Comparison of ENCODE assay signal across 22 cellular contexts in genomic region chr3:110900583-110900982, GRCh38.
A peak's percentile ranks its signal among the peaks of the same experiment; 100 is the strongest.
DNase-seq lines count a peak whose midpoint lies in the region; ATAC-seq and TF ChIP-seq lines count a peak whose summit lies in the region.
"Had no signal": no experiment of that assay in that cellular context is flagged by ENCODE, and none has a peak within 500 bp of the region (broad histone marks: within the 10 kb centered on the region; RNA-seq: fewer than 3 reads in every experiment).

No MANE protein-coding gene starts in this region.

- H3K27me3 ChIP-seq in SK-N-SH (ENCODE audit: insufficient read depth), result no peaks in the 10 kb centered on the region
- H3K27me3 ChIP-seq: neural progenitor cell had no signal

- no peaks in the 10 kb centered on the region for H4K20me1 ChIP-seq in SK-N-SH (ENCODE audit: insufficient read depth)

- no peak for TF ChIP-seq CTCF in SK-N-SH (IDR thresholded peaks at IDR 0.05)
- no peak for TF ChIP-seq CTCF in GM10248 (IDR thresholded peaks at IDR 0.05; ENCODE audit: control extremely low read depth, extremely low read depth, low read depth, missing control alignments)

- H3K79me2 ChIP-seq in SK-N-SH (ENCODE audit: insufficient read depth), result no peaks in the 10 kb centered on the region

- H3K4me3 ChIP-seq in SK-N-SH (ENCODE audit: low read depth in 2 of 2, low read length in 1 of 2), result no peak overlapping the region
- H3K4me3 ChIP-seq: neural progenitor cell had no signal

- no peaks in the 10 kb centered on the region for H3K9me3 ChIP-seq in SK-N-SH

- no peaks in the 10 kb centered on the region for H3K36me3 ChIP-seq in SK-N-SH (replicated peaks in 1 of 2; ENCODE audit: control insufficient read depth in 1 of 2, insufficient read depth in 2 of 2, low read length in 1 of 2)
- H3K36me3 ChIP-seq: neural progenitor cell had no signal

- no peak for ATAC-seq in SK-N-SH treated with all-trans-retinoic acid at 6 μM for 48 hours
- ATAC-seq: left lobe of liver had no signal

- H3K4me2 ChIP-seq in SK-N-SH, result no peak overlapping the region
- H3K4me2 ChIP-seq: neural progenitor cell had no signal

- no peaks in the 10 kb centered on the region for H3F3A ChIP-seq in SK-N-SH (replicated peaks; ENCODE audit: insufficient read depth)

- no peak for TF ChIP-seq RAD21 in SK-N-SH (IDR thresholded peaks at IDR 0.05; ENCODE audit: low read length)

- DNase-seq in SK-N-SH, result no peak
- DNase-seq in amniotic epithelial cell (ENCODE audit: low read depth), result peak; percentile 79
- peak; percentile 8 for DNase-seq in glomerular visceral epithelial cell (ENCODE audit: extremely low spot score)
- no peak for DNase-seq in DMS153 treated with DMSO at 0.1 percent for 48 hours (lab: John Stamatoyannopoulos, UW; ENCODE audit: unreplicated experiment)
- no peak for DNase-seq in hypothalamus (lab: John Stamatoyannopoulos, UW)
- no peak for DNase-seq in NCI-H1436 (lab: John Stamatoyannopoulos, UW)
- DNase-seq in GM10248 (ENCODE audit: extremely low spot score), result no peak
- DNase-seq: activated CD4-positive, alpha-beta memory T cell treated with anti-CD3 and anti-CD28 coated beads for 36 hours; activated CD4-positive, CD25-positive, alpha-beta regulatory T cell; activated gamma-delta T cell; amniotic stem cell; DMS 273 treated with DMSO at 0.1 percent for 48 hours; effector CD8-positive, alpha-beta T cell; Kasumi-1; NCI-H2107; NCI-H510A; stimulated activated CD4-positive, alpha-beta T cell treated with anti-CD3 and anti-CD28 coated beads, Interleukin-4, amount 100 ng/mL, for 4 hours; T1000 had no signal

- H3K27ac ChIP-seq in SK-N-SH (ENCODE audit: low read depth in 2 of 2, low read length in 1 of 2), result no peak overlapping the region
- H3K27ac ChIP-seq: 22Rv1, neural progenitor cell had no signal

- CTCF ChIA-PET in SK-N-SH (lab: Yijun Ruan, JAX) (no interaction called here), GM10248 (lab: Yijun Ruan, JAX) (no interaction called here)

- no peak overlapping the region for H3K9ac ChIP-seq in SK-N-SH
- H3K9ac ChIP-seq: neural progenitor cell had no signal

- no peaks in the 10 kb centered on the region for H3K4me1 ChIP-seq in SK-N-SH (ENCODE audit: control insufficient read depth in 1 of 2, insufficient read depth in 2 of 2, low read depth in 1 of 2, low read length in 1 of 2)

- WGBS in SK-N-SH (ENCODE audit: low lambda C conversion rate), result 38% methylated on average over 1 of the region's 1 CpG

- TF ChIP-seq EP300 in SK-N-SH (IDR thresholded peaks at IDR 0.05; ENCODE audit: borderline replicate concordance in 1 of 2, low read depth in 1 of 2, low read length in 1 of 2), result no peak

- 0 out of 2 replicates have a peak overlapping the region, but pooled peaks have one; percentile 41 for H2AFZ ChIP-seq in SK-N-SH (ENCODE audit: low read depth)
- H2AFZ ChIP-seq: neural progenitor cell had no signal

- no peaks in the 10 kb centered on the region for H3K9me2 ChIP-seq in SK-N-SH

- POLR2A ChIA-PET in SK-N-SH (lab: Yijun Ruan, JAX) (no interaction called here), GM10248 (lab: Yijun Ruan, JAX) (no interaction called here)

TF ChIP-seq in SK-N-SH, 30 proteins besides CTCF, POLR2A, EP300 and RAD21:
- TF ChIP-seq TAF1 (IDR thresholded peaks at IDR 0.05; ENCODE audit: borderline replicate concordance, low read depth, low read length) (no peak), SIN3A (IDR thresholded peaks at IDR 0.05; ENCODE audit: borderline replicate concordance, low read depth, low read length) (no peak), RXRA (IDR thresholded peaks at IDR 0.05; ENCODE audit: borderline replicate concordance, low read depth) (no peak)

TF ChIP-seq in SK-N-SH treated with all-trans-retinoic acid at 6 μM for 48 hours, 23 proteins besides CTCF, POLR2A, EP300 and RAD21:
- no peak for TF ChIP-seq ZFP3 (CRISPR knock-in tag; IDR thresholded peaks at IDR 0.05)
- no peak for TF ChIP-seq SNAI2 (CRISPR knock-in tag; IDR thresholded peaks at IDR 0.05)
- no peak for TF ChIP-seq ISL1 (CRISPR knock-in tag; IDR thresholded peaks at IDR 0.05)
- no peak for TF ChIP-seq ARNTL (CRISPR knock-in tag; IDR thresholded peaks at IDR 0.05; ENCODE audit: borderline replicate concordance, low read depth)
- TF ChIP-seq ZNF8 (CRISPR knock-in tag; IDR thresholded peaks at IDR 0.05), result no peak
- no peak for TF ChIP-seq ZFP30 (CRISPR knock-in tag; IDR thresholded peaks at IDR 0.05)
- TF ChIP-seq, protein P1, sequence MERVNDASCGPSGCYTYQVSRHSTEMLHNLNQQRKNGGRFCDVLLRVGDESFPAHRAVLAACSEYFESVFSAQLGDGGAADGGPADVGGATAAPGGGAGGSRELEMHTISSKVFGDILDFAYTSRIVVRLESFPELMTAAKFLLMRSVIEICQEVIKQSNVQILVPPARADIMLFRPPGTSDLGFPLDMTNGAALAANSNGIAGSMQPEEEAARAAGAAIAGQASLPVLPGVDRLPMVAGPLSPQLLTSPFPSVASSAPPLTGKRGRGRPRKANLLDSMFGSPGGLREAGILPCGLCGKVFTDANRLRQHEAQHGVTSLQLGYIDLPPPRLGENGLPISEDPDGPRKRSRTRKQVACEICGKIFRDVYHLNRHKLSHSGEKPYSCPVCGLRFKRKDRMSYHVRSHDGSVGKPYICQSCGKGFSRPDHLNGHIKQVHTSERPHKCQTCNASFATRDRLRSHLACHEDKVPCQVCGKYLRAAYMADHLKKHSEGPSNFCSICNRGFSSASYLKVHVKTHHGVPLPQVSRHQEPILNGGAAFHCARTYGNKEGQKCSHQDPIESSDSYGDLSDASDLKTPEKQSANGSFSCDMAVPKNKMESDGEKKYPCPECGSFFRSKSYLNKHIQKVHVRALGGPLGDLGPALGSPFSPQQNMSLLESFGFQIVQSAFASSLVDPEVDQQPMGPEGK (CRISPR knock-in tag; IDR thresholded peaks at IDR 0.05; ENCODE audit: borderline replicate concordance), result no peak
- no peak for TF ChIP-seq TOX (CRISPR knock-in tag; IDR thresholded peaks at IDR 0.05; ENCODE audit: borderline replicate concordance)
- TF ChIP-seq CSRNP3 (CRISPR knock-in tag; IDR thresholded peaks at IDR 0.05), result no peak
- no peak for TF ChIP-seq TCF4 (CRISPR knock-in tag; IDR thresholded peaks at IDR 0.05; ENCODE audit: borderline replicate concordance)
- TF ChIP-seq CSDC2 (CRISPR knock-in tag; IDR thresholded peaks at IDR 0.05), result no peak
- TF ChIP-seq BACH2 (CRISPR knock-in tag; IDR thresholded peaks at IDR 0.05; ENCODE audit: borderline replicate concordance), result no peak
- TF ChIP-seq ESRRG (CRISPR knock-in tag; IDR thresholded peaks at IDR 0.05), result no peak
- no peak for TF ChIP-seq OSR1 (CRISPR knock-in tag; IDR thresholded peaks at IDR 0.05)
- no peak for TF ChIP-seq ZNF70 (CRISPR knock-in tag; IDR thresholded peaks at IDR 0.05)
- TF ChIP-seq, protein P2, sequence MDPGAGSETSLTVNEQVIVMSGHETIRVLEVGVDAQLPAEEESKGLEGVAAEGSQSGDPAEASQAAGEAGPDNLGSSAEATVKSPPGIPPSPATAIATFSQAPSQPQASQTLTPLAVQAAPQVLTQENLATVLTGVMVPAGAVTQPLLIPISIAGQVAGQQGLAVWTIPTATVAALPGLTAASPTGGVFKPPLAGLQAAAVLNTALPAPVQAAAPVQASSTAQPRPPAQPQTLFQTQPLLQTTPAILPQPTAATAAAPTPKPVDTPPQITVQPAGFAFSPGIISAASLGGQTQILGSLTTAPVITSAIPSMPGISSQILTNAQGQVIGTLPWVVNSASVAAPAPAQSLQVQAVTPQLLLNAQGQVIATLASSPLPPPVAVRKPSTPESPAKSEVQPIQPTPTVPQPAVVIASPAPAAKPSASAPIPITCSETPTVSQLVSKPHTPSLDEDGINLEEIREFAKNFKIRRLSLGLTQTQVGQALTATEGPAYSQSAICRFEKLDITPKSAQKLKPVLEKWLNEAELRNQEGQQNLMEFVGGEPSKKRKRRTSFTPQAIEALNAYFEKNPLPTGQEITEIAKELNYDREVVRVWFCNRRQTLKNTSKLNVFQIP (CRISPR knock-in tag; IDR thresholded peaks at IDR 0.05; ENCODE audit: borderline replicate concordance, low read depth), result no peak

Comparison
In these comparisons a context has a peak if more than half of its experiments do, and no peak if none do; other contexts are left out.
1. DNase-seq: peak in amniotic epithelial cell (single experiment) and glomerular visceral epithelial cell (single experiment); none in SK-N-SH (single experiment), DMS153 treated with DMSO at 0.1 percent for 48 hours (single experiment), hypothalamus (0 of 51), NCI-H1436 (single experiment) and GM10248 (single experiment).